21 cellular contexts compared by ENCODE assay signal in genomic region chr7:41428330-41428729, GRCh38.
"Had no signal": no experiment of that assay in that cellular context is flagged by ENCODE, and none has a peak within 500 bp of the region (broad histone marks: within the 10 kb centered on the region; RNA-seq: fewer than 3 reads in every experiment).

No MANE protein-coding gene starts in this region.

- H3K27ac ChIP-seq: esophagus muscularis mucosa, ovary, prostate gland, suprapubic skin, tibial artery had no signal

- H3K9me3 ChIP-seq: esophagus muscularis mucosa, ovary, prostate gland, sigmoid colon, suprapubic skin, tibial artery had no signal

- H3K4me1 ChIP-seq: prostate gland, sigmoid colon, suprapubic skin had no signal

- DNase-seq: activated CD4-positive, alpha-beta T cell treated with anti-CD3 and anti-CD28 coated beads for 4 hours; activated CD4-positive, alpha-beta T cell treated with anti-CD3 and anti-CD28 coated beads, Interleukin-2, amount 50 U/mL, for 4 hours; activated naive CD4-positive, alpha-beta T cell; activated T-cell treated with anti-CD3 and anti-CD28 coated beads for 4 hours; activated T-cell treated with anti-CD3 and anti-CD28 coated beads, Interleukin-2, amount 50 U/mL, for 72 hours; anterior cingulate cortex; foreskin melanocyte; islet precursor cell; left cardiac atrium; mammary epithelial cell; naive thymus-derived CD4-positive, alpha-beta T cell; ovary; retina; sigmoid colon; stimulated activated CD4-positive, alpha-beta T cell treated with anti-CD3 and anti-CD28 coated beads, Interleukin-15, amount 100 ng/mL, for 24 hours; stimulated activated naive CD4-positive, alpha-beta T cell; tibial artery had no signal

- H3K36me3 ChIP-seq: esophagus muscularis mucosa, ovary, prostate gland, sigmoid colon, suprapubic skin, tibial artery had no signal

- H3K4me3 ChIP-seq: esophagus muscularis mucosa, ovary, prostate gland, sigmoid colon, suprapubic skin, tibial artery had no signal

- H3K27me3 ChIP-seq: esophagus muscularis mucosa, ovary, sigmoid colon, suprapubic skin, tibial artery had no signal

- ATAC-seq: activated naive CD4-positive, alpha-beta T cell treated with anti-CD3 and anti-CD28 coated beads, Interleukin-2, amount 50 U/mL, for 72 hours; activated T-cell treated with anti-CD3 and anti-CD28 coated beads, Interleukin-2, amount 50 U/mL, for 72 hours; left cardiac atrium; naive thymus-derived CD4-positive, alpha-beta T cell had no signal
